30 cellular contexts compared by ENCODE assay signal in the genomic region with DNA sequence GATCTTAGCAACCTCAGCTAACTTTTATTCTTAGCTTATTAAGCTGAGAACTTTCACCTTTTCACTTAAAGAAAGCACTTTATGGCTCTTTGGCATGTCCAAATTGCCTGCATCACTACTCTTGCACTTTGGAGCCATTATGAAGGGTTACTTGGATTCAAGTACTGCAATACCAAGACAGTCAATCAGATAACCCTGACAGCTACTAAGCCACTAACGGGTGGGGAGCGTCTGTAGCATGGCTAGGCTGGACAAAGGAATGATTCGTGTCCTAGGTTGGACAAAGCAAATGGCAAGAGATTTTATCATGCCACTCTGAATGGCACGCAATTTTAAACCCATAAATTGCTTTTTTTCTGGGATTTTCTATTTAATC. TPM values are rescaled to one million over a fixed set of nuclear protein-coding genes. Genes with fewer than 3 reads are reported as not detected.
"Had no signal": no experiment of that assay in that cellular context is flagged by ENCODE, and none has a peak within 500 bp of the region (broad histone marks: within the 10 kb centered on the region; RNA-seq: fewer than 3 reads in every experiment).

No MANE protein-coding gene starts in this region.

- ATAC-seq: activated CD8-positive, alpha-beta memory T cell treated with anti-CD3 and anti-CD28 coated beads, Interleukin-2, amount 10 ng/mL, durations not matched to agents 7 days and 5 days; activated CD8-positive, alpha-beta T cell treated with anti-CD3 and anti-CD28 coated beads, Interleukin-2, amount 10 ng/mL, durations not matched to agents 7 days and 5 days; esophagus mucosa; foreskin keratinocyte; heart left ventricle; left ventricle myocardium superior; psoas muscle; stimulated activated memory B cell treated with anti-CD40 and anti-IgM and Interleukin-4, amounts not matched to agents 10 μg/mL and 1 μg/mL and 100 μg/mL, for 72 hours; T-helper 17 cell; WTC11 had no signal

- H3K4me1 ChIP-seq: foreskin keratinocyte, heart left ventricle, neural progenitor cell, parathyroid adenoma, psoas muscle, sigmoid colon, stomach, thyroid gland had no signal

- H2AFZ ChIP-seq: neural progenitor cell, parathyroid adenoma had no signal

- H3K4me3 ChIP-seq: heart left ventricle, neural progenitor cell, psoas muscle, sigmoid colon, smooth muscle cell, stomach, thyroid gland had no signal

- H3K9me3 Mint-ChIP-seq: activated naive CD4-positive, alpha-beta T cell treated with anti-CD3 and anti-CD28 coated beads, Interleukin-2, amount 50 U/mL, for 72 hours; activated T-helper 2 cell treated with anti-CD3 and anti-CD28 coated beads, Interferon-gamma antibody, Interleukin-2, Interleukin-4, amounts not matched to agents 10 μg/mL and 5 μg/mL and 100 μg/mL, durations not matched to agents 14 hours and 24 hours and 36 hours; central memory CD8-positive, alpha-beta T cell; stimulated activated memory B cell treated with anti-CD40 and anti-IgM and Interleukin-4, amounts not matched to agents 10 μg/mL and 1 μg/mL and 100 μg/mL, for 72 hours had no signal

- H3K4me2 ChIP-seq: neural progenitor cell, smooth muscle cell had no signal

- H3K36me3 ChIP-seq: heart left ventricle, neural progenitor cell, sigmoid colon, stomach, thyroid gland had no signal

- H3K4me3 Mint-ChIP-seq: activated CD8-positive, alpha-beta memory T cell treated with anti-CD3 and anti-CD28 coated beads, Interleukin-2, amount 10 ng/mL, durations not matched to agents 7 days and 5 days; activated CD8-positive, alpha-beta T cell treated with anti-CD3 and anti-CD28 coated beads, Interleukin-2, amount 10 ng/mL, durations not matched to agents 7 days and 5 days; central memory CD8-positive, alpha-beta T cell; naive B cell; neural progenitor cell; stimulated activated memory B cell treated with anti-CD40 and anti-IgM and Interleukin-4, amounts not matched to agents 10 μg/mL and 1 μg/mL and 100 μg/mL, for 72 hours; T-helper 17 cell; WTC11 had no signal

- H3K9me3 ChIP-seq: psoas muscle, stomach, thyroid gland had no signal

- H3K4me1 Mint-ChIP-seq: naive B cell; neural progenitor cell; stimulated activated memory B cell treated with anti-CD40 and anti-IgM and Interleukin-4, amounts not matched to agents 10 μg/mL and 1 μg/mL and 100 μg/mL, for 72 hours; T-helper 17 cell; WTC11 had no signal

- H3K36me3 Mint-ChIP-seq: activated CD8-positive, alpha-beta memory T cell treated with anti-CD3 and anti-CD28 coated beads, Interleukin-2, amount 10 ng/mL, durations not matched to agents 7 days and 5 days; activated naive CD4-positive, alpha-beta T cell treated with anti-CD3 and anti-CD28 coated beads, Interleukin-2, amount 50 U/mL, for 72 hours; naive B cell; neural progenitor cell; stimulated activated memory B cell treated with anti-CD40 and anti-IgM and Interleukin-4, amounts not matched to agents 10 μg/mL and 1 μg/mL and 100 μg/mL, for 72 hours had no signal

- H3K79me2 ChIP-seq: parathyroid adenoma had no signal

- H3K27me3 Mint-ChIP-seq: stimulated activated memory B cell treated with anti-CD40 and anti-IgM and Interleukin-4, amounts not matched to agents 10 μg/mL and 1 μg/mL and 100 μg/mL, for 72 hours had no signal

- DNase-seq: activated CD4-positive, alpha-beta T cell treated with anti-CD3 and anti-CD28 coated beads for 1 hour; activated CD4-positive, alpha-beta T cell treated with anti-CD3 and anti-CD28 coated beads, Interleukin-2, amount 50 U/mL, for 1 hour; activated CD8-positive, alpha-beta memory T cell treated with anti-CD3 and anti-CD28 coated beads, Interleukin-2, amount 10 ng/mL, durations not matched to agents 7 days and 5 days; activated CD8-positive, alpha-beta T cell treated with anti-CD3 and anti-CD28 coated beads, Interleukin-2, amount 10 ng/mL, durations not matched to agents 7 days and 5 days; activated naive CD4-positive, alpha-beta T cell; activated T-cell treated with anti-CD3 and anti-CD28 coated beads, Interleukin-2, amount 50 U/mL, for 48 hours; anterior cingulate cortex; foreskin keratinocyte; heart left ventricle; left ventricle myocardium superior; naive B cell; occipital lobe; psoas muscle; sigmoid colon; stimulated activated CD4-positive, alpha-beta T cell treated with anti-CD3 and anti-CD28 coated beads, Interleukin-1b, Interleukin-23, amount 100 ng/mL, for 48 hours; stimulated activated CD4-positive, alpha-beta T cell treated with anti-CD3 and anti-CD28 coated beads, Interleukin-4, amount 100 ng/mL, for 4 hours; stimulated activated CD8-positive, alpha-beta memory T cell treated with anti-CD3 and anti-CD28 coated beads, Interleukin-4, amount 100 ng/mL, for 48 hours; stomach; T-helper 17 cell; T1000; thyroid gland had no signal

- H3K27ac ChIP-seq: foreskin keratinocyte, heart left ventricle, neural progenitor cell, parathyroid adenoma, psoas muscle, sigmoid colon, stomach, thyroid gland had no signal

- H3K27ac Mint-ChIP-seq: activated CD8-positive, alpha-beta memory T cell treated with anti-CD3 and anti-CD28 coated beads, Interleukin-2, amount 10 ng/mL, durations not matched to agents 7 days and 5 days; activated CD8-positive, alpha-beta T cell treated with anti-CD3 and anti-CD28 coated beads, Interleukin-2, amount 10 ng/mL, durations not matched to agents 7 days and 5 days; activated naive CD4-positive, alpha-beta T cell treated with anti-CD3 and anti-CD28 coated beads, Interleukin-2, amount 50 U/mL, for 72 hours; activated T-helper 2 cell treated with anti-CD3 and anti-CD28 coated beads, Interferon-gamma antibody, Interleukin-2, Interleukin-4, amounts not matched to agents 10 μg/mL and 5 μg/mL and 100 μg/mL, durations not matched to agents 14 hours and 24 hours and 36 hours; naive B cell; neural progenitor cell; stimulated activated memory B cell treated with anti-CD40 and anti-IgM and Interleukin-4, amounts not matched to agents 10 μg/mL and 1 μg/mL and 100 μg/mL, for 72 hours; T-helper 17 cell; WTC11 had no signal

- H3K27me3 ChIP-seq: foreskin keratinocyte, heart left ventricle, neural progenitor cell, sigmoid colon, stomach, thyroid gland had no signal

RNA-seq across cellular contexts. Expression of a gene that starts 39.6 kb away (rescaled TPM):
- total RNA-seq: activated CD8-positive, alpha-beta memory T cell treated with anti-CD3 and anti-CD28 coated beads, Interleukin-2, amount 10 ng/mL, durations not matched to agents 7 days and 5 days; activated CD8-positive, alpha-beta T cell treated with anti-CD3 and anti-CD28 coated beads, Interleukin-2, amount 10 ng/mL, durations not matched to agents 7 days and 5 days had no signal
- polyA plus RNA-seq: smooth muscle cell had no signal
